ENCODE assay signal across 33 cellular contexts in the genomic region with DNA sequence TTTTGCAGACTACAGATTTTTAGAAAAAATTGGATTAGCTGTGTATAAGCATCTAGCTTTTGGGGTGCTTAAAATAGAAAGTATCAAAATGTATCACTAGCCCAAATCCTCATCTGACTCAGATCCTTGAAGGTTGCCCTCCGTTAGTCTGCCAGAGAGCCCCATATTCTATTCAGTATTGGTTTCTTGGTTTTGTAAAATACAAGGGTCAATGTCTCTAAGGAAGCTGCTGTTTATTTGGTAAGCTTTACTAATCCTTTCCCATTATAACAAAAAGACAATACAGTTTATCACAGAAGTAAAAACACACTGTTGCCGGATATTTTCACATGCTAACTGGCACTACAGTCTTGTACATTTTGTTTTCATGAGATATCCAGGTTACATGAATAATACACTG.
DNase-seq lines count a peak whose midpoint lies in the region; ATAC-seq and TF ChIP-seq lines count a peak whose summit lies in the region.
"Had no signal": no experiment of that assay in that cellular context is flagged by ENCODE, and none has a peak within 500 bp of the region (broad histone marks: within the 10 kb centered on the region; RNA-seq: fewer than 3 reads in every experiment).

No MANE protein-coding gene starts in this region.

- no peak overlapping the region for H3K27ac ChIP-seq in SK-N-SH (ENCODE audit: low read depth in 2 of 2, low read length in 1 of 2)
- H3K27ac ChIP-seq: esophagus muscularis mucosa, gastrocnemius medialis, hepatocyte, parathyroid adenoma, Peyer's patch, suprapubic skin, VCaP had no signal

- no peaks in the 10 kb centered on the region for H4K20me1 ChIP-seq in SK-N-SH (ENCODE audit: insufficient read depth)

- H2AFZ ChIP-seq in SK-N-SH (ENCODE audit: low read depth): no peak overlapping the region
- H2AFZ ChIP-seq: hepatocyte had no signal

- no peaks in the 10 kb centered on the region for H3K27me3 ChIP-seq in SK-N-SH (ENCODE audit: insufficient read depth)
- H3K27me3 ChIP-seq: esophagus muscularis mucosa, gastrocnemius medialis, hepatocyte, Peyer's patch, suprapubic skin had no signal

- no peaks in the 10 kb centered on the region for H3F3A ChIP-seq in SK-N-SH (replicated peaks; ENCODE audit: insufficient read depth)

- POLR2A ChIA-PET in activated CD8-positive, alpha-beta T cell treated with anti-CD3 and anti-CD28 coated beads for 36 hours (lab: Charles Lee): interaction anchor here (0.7 kb wide), 1 partner anchor 8 kb away, joined by 3 read pairs; no protein-coding TSS in a partner anchor
- POLR2A ChIA-PET in activated CD8-positive, alpha-beta T cell treated with anti-CD3 and anti-CD28 coated beads, Interleukin-2, amount 10 ng/mL, durations not matched to agents 7 days and 5 days (lab: Charles Lee): no interaction called here
- POLR2A ChIA-PET in SK-N-SH (lab: Yijun Ruan, JAX): no interaction called here

- peaks cover 8% of the 10 kb centered on the region for H3K27me3 Mint-ChIP-seq in activated CD8-positive, alpha-beta T cell treated with anti-CD3 and anti-CD28 coated beads for 36 hours
- H3K27me3 Mint-ChIP-seq in activated CD8-positive, alpha-beta T cell treated with anti-CD3 and anti-CD28 coated beads, Interleukin-2, amount 10 ng/mL, durations not matched to agents 7 days and 5 days (ENCODE audit: low read depth): no peaks in the 10 kb centered on the region
- H3K27me3 Mint-ChIP-seq in activated T-helper 17 cell treated with anti-CD3 and anti-CD28 coated beads, Interleukin-2, amount 50 U/mL, for 72 hours: peaks cover 4% of the 10 kb centered on the region
- H3K27me3 Mint-ChIP-seq: activated naive CD4-positive, alpha-beta T cell treated with anti-CD3 and anti-CD28 coated beads, Interleukin-2, amount 10 ng/mL, durations not matched to agents 7 days and 5 days; CD4-positive, alpha-beta T cell had no signal

- no peaks in the 10 kb centered on the region for H3K9me2 ChIP-seq in SK-N-SH

- no peak for TF ChIP-seq RAD21 in SK-N-SH (IDR thresholded peaks at IDR 0.05; ENCODE audit: low read length)

- no peak overlapping the region for H3K4me2 ChIP-seq in SK-N-SH
- H3K4me2 ChIP-seq: hepatocyte had no signal

- no peak overlapping the region for H3K4me3 Mint-ChIP-seq in activated CD8-positive, alpha-beta T cell treated with anti-CD3 and anti-CD28 coated beads for 36 hours
- H3K4me3 Mint-ChIP-seq in activated CD8-positive, alpha-beta T cell treated with anti-CD3 and anti-CD28 coated beads, Interleukin-2, amount 10 ng/mL, durations not matched to agents 7 days and 5 days: no peak overlapping the region
- peak overlapping the region; percentile 40 for H3K4me3 Mint-ChIP-seq in activated T-helper 17 cell treated with anti-CD3 and anti-CD28 coated beads, Interleukin-2, amount 50 U/mL, for 72 hours
- H3K4me3 Mint-ChIP-seq in stimulated activated effector memory CD8-positive, alpha-beta T cell treated with anti-CD3 and anti-CD28 coated beads, Interleukin-12 subunit alpha, Interleukin-12 subunit beta, amount 100 ng/mL, for 72 hours: no peak overlapping the region
- H3K4me3 Mint-ChIP-seq: activated naive CD4-positive, alpha-beta T cell treated with anti-CD3 and anti-CD28 coated beads, Interleukin-2, amount 10 ng/mL, durations not matched to agents 7 days and 5 days; CD4-positive, alpha-beta T cell; HFFc6; memory B cell; neural crest cell had no signal

- no peak for TF ChIP-seq EP300 in SK-N-SH (IDR thresholded peaks at IDR 0.05; ENCODE audit: borderline replicate concordance in 1 of 2, low read depth in 1 of 2, low read length in 1 of 2)

- peaks cover 0 to 2% of the 10 kb centered on the region in 2 experiments; a peak in 2 of 4 replicates for H3K4me1 ChIP-seq in SK-N-SH (ENCODE audit: control insufficient read depth in 1 of 2, insufficient read depth in 2 of 2, low read depth in 1 of 2, low read length in 1 of 2)
- H3K4me1 ChIP-seq: esophagus muscularis mucosa, gastrocnemius medialis, parathyroid adenoma, Peyer's patch, suprapubic skin had no signal

- H3K9me3 ChIP-seq in SK-N-SH: no peaks in the 10 kb centered on the region
- H3K9me3 ChIP-seq: esophagus muscularis mucosa, gastrocnemius medialis, Peyer's patch, suprapubic skin had no signal

- H3K9me3 Mint-ChIP-seq in activated CD8-positive, alpha-beta T cell treated with anti-CD3 and anti-CD28 coated beads for 36 hours: no peaks in the 10 kb centered on the region
- H3K9me3 Mint-ChIP-seq in activated CD8-positive, alpha-beta T cell treated with anti-CD3 and anti-CD28 coated beads, Interleukin-2, amount 10 ng/mL, durations not matched to agents 7 days and 5 days (ENCODE audit: insufficient read depth): no peaks in the 10 kb centered on the region
- no peaks in the 10 kb centered on the region for H3K9me3 Mint-ChIP-seq in activated T-helper 17 cell treated with anti-CD3 and anti-CD28 coated beads, Interleukin-2, amount 50 U/mL, for 72 hours
- H3K9me3 Mint-ChIP-seq in stimulated activated effector memory CD8-positive, alpha-beta T cell treated with anti-CD3 and anti-CD28 coated beads, Interleukin-12 subunit alpha, Interleukin-12 subunit beta, amount 100 ng/mL, for 72 hours: no peaks in the 10 kb centered on the region
- H3K9me3 Mint-ChIP-seq: activated naive CD4-positive, alpha-beta T cell treated with anti-CD3 and anti-CD28 coated beads, Interleukin-2, amount 10 ng/mL, durations not matched to agents 7 days and 5 days; CD4-positive, alpha-beta T cell; HFFc6; memory B cell had no signal

- H3K4me3 ChIP-seq in SK-N-SH (ENCODE audit: low read depth in 2 of 2, low read length in 1 of 2): no peak overlapping the region
- H3K4me3 ChIP-seq: coronary artery, esophagus muscularis mucosa, gastrocnemius medialis, hepatocyte, Peyer's patch, suprapubic skin had no signal

- H3K9ac ChIP-seq in SK-N-SH: no peak overlapping the region
- H3K9ac ChIP-seq: parathyroid adenoma had no signal

- intact Hi-C loops in activated CD8-positive, alpha-beta T cell treated with anti-CD3 and anti-CD28 coated beads for 36 hours (cut with micrococcal nuclease): no loop called here

- H3K79me2 ChIP-seq in SK-N-SH (ENCODE audit: insufficient read depth): no peaks in the 10 kb centered on the region
- H3K79me2 ChIP-seq: hepatocyte, parathyroid adenoma had no signal

- H3K36me3 Mint-ChIP-seq in activated CD8-positive, alpha-beta T cell treated with anti-CD3 and anti-CD28 coated beads for 36 hours (ENCODE audit: low read depth): no peaks in the 10 kb centered on the region
- H3K36me3 Mint-ChIP-seq in activated CD8-positive, alpha-beta T cell treated with anti-CD3 and anti-CD28 coated beads, Interleukin-2, amount 10 ng/mL, durations not matched to agents 7 days and 5 days (ENCODE audit: low read depth): no peaks in the 10 kb centered on the region
- no peaks in the 10 kb centered on the region for H3K36me3 Mint-ChIP-seq in activated T-helper 17 cell treated with anti-CD3 and anti-CD28 coated beads, Interleukin-2, amount 50 U/mL, for 72 hours (ENCODE audit: low read depth)
- H3K36me3 Mint-ChIP-seq in stimulated activated effector memory CD8-positive, alpha-beta T cell treated with anti-CD3 and anti-CD28 coated beads, Interleukin-12 subunit alpha, Interleukin-12 subunit beta, amount 100 ng/mL, for 72 hours: no peaks in the 10 kb centered on the region
- H3K36me3 Mint-ChIP-seq: activated naive CD4-positive, alpha-beta T cell treated with anti-CD3 and anti-CD28 coated beads, Interleukin-2, amount 10 ng/mL, durations not matched to agents 7 days and 5 days; memory B cell had no signal

- H3K27ac Mint-ChIP-seq in activated CD8-positive, alpha-beta T cell treated with anti-CD3 and anti-CD28 coated beads for 36 hours: no peak overlapping the region
- H3K27ac Mint-ChIP-seq in activated CD8-positive, alpha-beta T cell treated with anti-CD3 and anti-CD28 coated beads, Interleukin-2, amount 10 ng/mL, durations not matched to agents 7 days and 5 days: no peak overlapping the region
- H3K27ac Mint-ChIP-seq in activated T-helper 17 cell treated with anti-CD3 and anti-CD28 coated beads, Interleukin-2, amount 50 U/mL, for 72 hours: peak overlapping the region; percentile 47
- no peak overlapping the region for H3K27ac Mint-ChIP-seq in stimulated activated effector memory CD8-positive, alpha-beta T cell treated with anti-CD3 and anti-CD28 coated beads, Interleukin-12 subunit alpha, Interleukin-12 subunit beta, amount 100 ng/mL, for 72 hours
- H3K27ac Mint-ChIP-seq: activated naive CD4-positive, alpha-beta T cell treated with anti-CD3 and anti-CD28 coated beads, Interleukin-2, amount 10 ng/mL, durations not matched to agents 7 days and 5 days; CD4-positive, alpha-beta T cell; HFFc6; memory B cell had no signal

- no peak for DNase-seq in activated CD8-positive, alpha-beta T cell treated with anti-CD3 and anti-CD28 coated beads for 36 hours
- DNase-seq in activated CD8-positive, alpha-beta T cell treated with anti-CD3 and anti-CD28 coated beads, Interleukin-2, amount 10 ng/mL, durations not matched to agents 7 days and 5 days: no peak
- DNase-seq in stimulated activated effector memory CD8-positive, alpha-beta T cell treated with anti-CD3 and anti-CD28 coated beads, Interleukin-12 subunit alpha, Interleukin-12 subunit beta, amount 100 ng/mL, for 72 hours (ENCODE audit: low spot score in 2 of 2): no peak
- DNase-seq in SK-N-SH: no peak
- DNase-seq in NCI-H1930 (lab: John Stamatoyannopoulos, UW): no peak
- DNase-seq: activated CD8-positive, alpha-beta memory T cell treated with anti-CD3 and anti-CD28 coated beads, Interleukin-2, amount 50 U/mL, for 48 hours; activated naive CD4-positive, alpha-beta T cell treated with anti-CD3 and anti-CD28 coated beads, Interleukin-2, amount 10 ng/mL, durations not matched to agents 7 days and 5 days; aorta; CD4-positive, alpha-beta T cell; gastrocnemius medialis; GOT3; HFFc6; left cardiac atrium; NCI-H1092 treated with DMSO at 0.1 percent for 48 hours; NCI-H187 treated with DMSO at 0.1 percent for 48 hours; NCI-H526 treated with DMSO at 0.1 percent for 48 hours; Peyer's patch; right cardiac atrium; SHP77 treated with DMSO at 0.1 percent for 48 hours; stimulated activated CD4-positive, alpha-beta T cell treated with anti-CD3 and anti-CD28 coated beads, Interleukin-2, amount 100 ng/mL, for 48 hours; SW 1271; T-helper 9 cell had no signal

- no peak for TF ChIP-seq CTCF in activated CD8-positive, alpha-beta T cell treated with anti-CD3 and anti-CD28 coated beads for 36 hours (IDR thresholded peaks at IDR 0.05)
- no peak for TF ChIP-seq CTCF in SK-N-SH (IDR thresholded peaks at IDR 0.05)

- peak; percentile 55 for ATAC-seq in activated CD8-positive, alpha-beta T cell treated with anti-CD3 and anti-CD28 coated beads for 36 hours
- no peak for ATAC-seq in activated CD8-positive, alpha-beta T cell treated with anti-CD3 and anti-CD28 coated beads, Interleukin-2, amount 10 ng/mL, durations not matched to agents 7 days and 5 days
- ATAC-seq in GM18520 (IDR thresholded peaks at IDR 0.05; ENCODE audit: unreplicated experiment) (peak; percentile 37), HG03457 (IDR thresholded peaks at IDR 0.05; ENCODE audit: unreplicated experiment) (no peak)
- peak; percentile 95 for ATAC-seq in activated T-helper 17 cell treated with anti-CD3 and anti-CD28 coated beads, Interleukin-2, amount 50 U/mL, for 72 hours (replicated peaks)
- peak; percentile 93 for ATAC-seq in stimulated activated effector memory CD8-positive, alpha-beta T cell treated with anti-CD3 and anti-CD28 coated beads, Interleukin-12 subunit alpha, Interleukin-12 subunit beta, amount 100 ng/mL, for 72 hours
- ATAC-seq: gastrocnemius medialis, left cardiac atrium had no signal

- CTCF ChIA-PET in activated CD8-positive, alpha-beta T cell treated with anti-CD3 and anti-CD28 coated beads for 36 hours (lab: Charles Lee): no interaction called here
- CTCF ChIA-PET in activated CD8-positive, alpha-beta T cell treated with anti-CD3 and anti-CD28 coated beads, Interleukin-2, amount 10 ng/mL, durations not matched to agents 7 days and 5 days (lab: Charles Lee): interaction anchor here (1.1 kb wide), 1 partner anchor 9 kb away, joined by 3 read pairs; no protein-coding TSS in a partner anchor
- CTCF ChIA-PET in SK-N-SH (lab: Yijun Ruan, JAX): no interaction called here

- no peaks in the 10 kb centered on the region for H3K36me3 ChIP-seq in SK-N-SH (replicated peaks in 1 of 2; ENCODE audit: control insufficient read depth in 1 of 2, insufficient read depth in 2 of 2, low read length in 1 of 2)
- H3K36me3 ChIP-seq: esophagus muscularis mucosa, gastrocnemius medialis, Peyer's patch, suprapubic skin had no signal

- WGBS in SK-N-SH (ENCODE audit: low lambda C conversion rate): 98% methylated on average over 2 of the region's 2 CpGs

- peaks cover 11% of the 10 kb centered on the region for H3K4me1 Mint-ChIP-seq in activated CD8-positive, alpha-beta T cell treated with anti-CD3 and anti-CD28 coated beads for 36 hours (ENCODE audit: low read depth)
- H3K4me1 Mint-ChIP-seq in activated CD8-positive, alpha-beta T cell treated with anti-CD3 and anti-CD28 coated beads, Interleukin-2, amount 10 ng/mL, durations not matched to agents 7 days and 5 days (ENCODE audit: low read depth): no peaks in the 10 kb centered on the region
- peaks cover 4% of the 10 kb centered on the region for H3K4me1 Mint-ChIP-seq in activated T-helper 17 cell treated with anti-CD3 and anti-CD28 coated beads, Interleukin-2, amount 50 U/mL, for 72 hours
- peaks cover 18% of the 10 kb centered on the region for H3K4me1 Mint-ChIP-seq in stimulated activated effector memory CD8-positive, alpha-beta T cell treated with anti-CD3 and anti-CD28 coated beads, Interleukin-12 subunit alpha, Interleukin-12 subunit beta, amount 100 ng/mL, for 72 hours
- H3K4me1 Mint-ChIP-seq: activated naive CD4-positive, alpha-beta T cell treated with anti-CD3 and anti-CD28 coated beads, Interleukin-2, amount 10 ng/mL, durations not matched to agents 7 days and 5 days; memory B cell; neural crest cell had no signal

Comparison
In these comparisons a context has a peak if more than half of its experiments do, and no peak if none do; other contexts are left out.
1. ATAC-seq: peak in activated CD8-positive, alpha-beta T cell treated with anti-CD3 and anti-CD28 coated beads for 36 hours (single experiment), GM18520 (single experiment), activated T-helper 17 cell treated with anti-CD3 and anti-CD28 coated beads, Interleukin-2, amount 50 U/mL, for 72 hours (single experiment) and stimulated activated effector memory CD8-positive, alpha-beta T cell treated with anti-CD3 and anti-CD28 coated beads, Interleukin-12 subunit alpha, Interleukin-12 subunit beta, amount 100 ng/mL, for 72 hours (single experiment); none in activated CD8-positive, alpha-beta T cell treated with anti-CD3 and anti-CD28 coated beads, Interleukin-2, amount 10 ng/mL, durations not matched to agents 7 days and 5 days (single experiment) and HG03457 (single experiment).